2 cellular contexts compared by ENCODE assay signal in the genomic region with DNA sequence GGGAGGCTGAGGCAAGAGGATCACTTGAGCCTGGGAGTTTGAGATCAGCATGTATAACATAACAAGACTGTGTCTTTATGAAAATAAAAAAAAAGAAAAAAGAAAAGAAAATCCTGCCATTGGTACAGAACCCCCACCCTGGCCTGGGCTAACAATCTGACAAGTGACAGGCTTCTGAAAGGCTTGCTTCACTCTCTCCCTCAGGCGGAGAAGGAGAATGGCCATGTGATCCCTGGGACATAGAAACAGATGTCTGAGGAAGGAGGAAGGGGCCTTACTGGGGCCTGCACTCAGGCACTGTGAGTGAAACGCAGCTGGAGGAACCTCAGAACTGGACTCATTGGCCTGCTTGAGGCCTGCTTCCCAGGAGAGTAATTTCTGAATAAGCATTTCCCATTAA.
TF ChIP-seq lines count a peak whose summit lies in the region.

No MANE protein-coding gene starts in this region.

TF ChIP-seq in liver, 16 proteins besides CTCF, POLR2A, EP300 and RAD21:
- TF ChIP-seq SP1 (IDR thresholded peaks at IDR 0.05), result no peak
- no peak for TF ChIP-seq HNF4A (conservative IDR thresholded peaks at IDR 0.05)
- TF ChIP-seq, protein P1, sequence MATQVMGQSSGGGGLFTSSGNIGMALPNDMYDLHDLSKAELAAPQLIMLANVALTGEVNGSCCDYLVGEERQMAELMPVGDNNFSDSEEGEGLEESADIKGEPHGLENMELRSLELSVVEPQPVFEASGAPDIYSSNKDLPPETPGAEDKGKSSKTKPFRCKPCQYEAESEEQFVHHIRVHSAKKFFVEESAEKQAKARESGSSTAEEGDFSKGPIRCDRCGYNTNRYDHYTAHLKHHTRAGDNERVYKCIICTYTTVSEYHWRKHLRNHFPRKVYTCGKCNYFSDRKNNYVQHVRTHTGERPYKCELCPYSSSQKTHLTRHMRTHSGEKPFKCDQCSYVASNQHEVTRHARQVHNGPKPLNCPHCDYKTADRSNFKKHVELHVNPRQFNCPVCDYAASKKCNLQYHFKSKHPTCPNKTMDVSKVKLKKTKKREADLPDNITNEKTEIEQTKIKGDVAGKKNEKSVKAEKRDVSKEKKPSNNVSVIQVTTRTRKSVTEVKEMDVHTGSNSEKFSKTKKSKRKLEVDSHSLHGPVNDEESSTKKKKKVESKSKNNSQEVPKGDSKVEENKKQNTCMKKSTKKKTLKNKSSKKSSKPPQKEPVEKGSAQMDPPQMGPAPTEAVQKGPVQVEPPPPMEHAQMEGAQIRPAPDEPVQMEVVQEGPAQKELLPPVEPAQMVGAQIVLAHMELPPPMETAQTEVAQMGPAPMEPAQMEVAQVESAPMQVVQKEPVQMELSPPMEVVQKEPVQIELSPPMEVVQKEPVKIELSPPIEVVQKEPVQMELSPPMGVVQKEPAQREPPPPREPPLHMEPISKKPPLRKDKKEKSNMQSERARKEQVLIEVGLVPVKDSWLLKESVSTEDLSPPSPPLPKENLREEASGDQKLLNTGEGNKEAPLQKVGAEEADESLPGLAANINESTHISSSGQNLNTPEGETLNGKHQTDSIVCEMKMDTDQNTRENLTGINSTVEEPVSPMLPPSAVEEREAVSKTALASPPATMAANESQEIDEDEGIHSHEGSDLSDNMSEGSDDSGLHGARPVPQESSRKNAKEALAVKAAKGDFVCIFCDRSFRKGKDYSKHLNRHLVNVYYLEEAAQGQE (IDR thresholded peaks at IDR 0.05), result no peak
- TF ChIP-seq, protein P2, sequence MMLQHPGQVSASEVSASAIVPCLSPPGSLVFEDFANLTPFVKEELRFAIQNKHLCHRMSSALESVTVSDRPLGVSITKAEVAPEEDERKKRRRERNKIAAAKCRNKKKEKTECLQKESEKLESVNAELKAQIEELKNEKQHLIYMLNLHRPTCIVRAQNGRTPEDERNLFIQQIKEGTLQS (IDR thresholded peaks at IDR 0.05), result no peak
- no peak for TF ChIP-seq HNF4G (IDR thresholded peaks at IDR 0.05)
- TF ChIP-seq JUND (IDR thresholded peaks at IDR 0.05), result no peak
- TF ChIP-seq FOXA1 (IDR thresholded peaks at IDR 0.05), result no peak
- TF ChIP-seq YY1 (IDR thresholded peaks at IDR 0.05), result no peak
- TF ChIP-seq TAF1 (conservative IDR thresholded peaks at IDR 0.05), result no peak
- no peak for TF ChIP-seq GABPA (IDR thresholded peaks at IDR 0.05 in 1 of 2, conservative IDR thresholded peaks at IDR 0.05 in 1 of 2)

TF ChIP-seq in HepG2, 621 proteins besides CTCF, POLR2A, EP300 and RAD21:
- TF ChIP-seq MYNN (CRISPR knock-in tag; IDR thresholded peaks at IDR 0.05; ENCODE audit: low read depth) (no peak), ZMYM2 (CRISPR knock-in tag; IDR thresholded peaks at IDR 0.05) (no peak), ZNF143 (CRISPR knock-in tag; IDR thresholded peaks at IDR 0.05) (no peak), SMC3 (IDR thresholded peaks at IDR 0.05; ENCODE audit: low read length) (no peak), ZNF124 (CRISPR knock-in tag; IDR thresholded peaks at IDR 0.05) (no peak), CREM (IDR thresholded peaks at IDR 0.05) (no peak), CREM (CRISPR knock-in tag; IDR thresholded peaks at IDR 0.05) (no peak), MAFF (IDR thresholded peaks at IDR 0.05; ENCODE audit: low read depth, low read length) (no peak), KLF6 (CRISPR knock-in tag; IDR thresholded peaks at IDR 0.05) (no peak), TCF7 (IDR thresholded peaks at IDR 0.05; ENCODE audit: low read depth) (no peak), ZNF883 (CRISPR knock-in tag; IDR thresholded peaks at IDR 0.05; ENCODE audit: not compliant biosample characterization) (no peak), KDM4B (CRISPR knock-in tag; IDR thresholded peaks at IDR 0.05) (no peak), ZNF468 (CRISPR knock-in tag; IDR thresholded peaks at IDR 0.05) (no peak), ZNF121 (CRISPR knock-in tag; IDR thresholded peaks at IDR 0.05) (no peak), CAMTA2 (CRISPR knock-in tag; IDR thresholded peaks at IDR 0.05; ENCODE audit: borderline replicate concordance) (no peak), ZFP36L1 (CRISPR knock-in tag; IDR thresholded peaks at IDR 0.05) (no peak)
TF ChIP-seq in HepG2: peak in this region for 0.
